ENCODE assay signal across 8 cellular contexts in the genomic region with DNA sequence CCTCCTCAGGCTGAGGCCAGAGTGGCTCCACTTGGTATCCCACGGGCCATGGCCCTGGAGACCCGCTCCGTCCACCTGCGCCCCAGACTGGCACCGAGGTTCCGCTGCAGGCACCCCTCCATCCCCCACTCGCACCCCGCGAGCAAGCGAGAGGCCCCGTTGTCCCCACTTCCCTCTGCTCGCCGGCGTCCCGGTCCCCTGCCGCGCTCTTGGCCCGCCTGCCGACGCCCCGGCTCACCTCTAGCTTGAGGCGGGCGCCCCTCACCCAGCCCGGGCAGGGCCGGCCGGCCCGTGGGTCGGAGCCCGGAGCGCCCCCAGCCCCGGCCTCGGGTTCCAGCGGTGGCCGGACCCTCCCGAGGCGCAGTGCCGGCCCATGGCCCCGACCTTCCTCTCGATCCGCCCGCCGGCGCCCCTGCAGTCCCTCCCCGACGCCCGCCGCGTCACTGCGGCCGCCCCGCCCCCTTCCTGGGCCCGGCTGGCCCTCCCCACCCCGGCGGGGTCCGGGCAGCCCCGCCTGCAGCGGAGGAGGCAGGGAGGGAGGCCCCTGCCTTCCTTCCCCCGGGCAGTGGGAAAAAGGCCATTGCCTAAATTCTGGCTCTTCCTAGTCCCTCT. TPM values are rescaled to one million over a fixed set of nuclear protein-coding genes. Genes with fewer than 3 reads are reported as not detected.
DNase-seq lines count a peak whose midpoint lies in the region; ATAC-seq, FAIRE-seq and TF ChIP-seq lines count a peak whose summit lies in the region.

TSS of gene PITPNM1 (minus strand) at position 414 of the 612 bp plus-strand sequence. CDS start 1,183 bp downstream, outside the sequence.

- no peak for FAIRE-seq in HTR-8/SVneo (lab: Jason Lieb, UNC)

- TF ChIP-seq CTCF in DND-41 (IDR thresholded peaks at IDR 0.05; ENCODE audit: borderline replicate concordance, extremely low read depth, low read length, poor library complexity, severe bottlenecking) (no peak), right atrium auricular region (IDR thresholded peaks at IDR 0.05) (no peak)

- H3K4me2 ChIP-seq in DND-41 (ENCODE audit: insufficient read depth, low read length): peak within 1 kb of the TSS; percentile 95

- H3K4me3 ChIP-seq in DND-41 (ENCODE audit: low read depth in 1 of 2, low read length in 2 of 2): peak within 1 kb of the TSS; percentile 42 to 85
- peak within 1 kb of the TSS; percentile 74 to 77 for H3K4me3 ChIP-seq in right atrium auricular region
- peak within 1 kb of the TSS; percentile 85 for H3K4me3 ChIP-seq in rectal smooth muscle tissue (ENCODE audit: low read length)

- H4K20me1 ChIP-seq in DND-41 (ENCODE audit: insufficient read depth, low read length): peaks cover 40% of the 10 kb centered on the region

- peaks cover 51% of the 10 kb centered on the region for H3K79me2 ChIP-seq in DND-41 (ENCODE audit: insufficient read depth, low read length)

- H3K9ac ChIP-seq in DND-41 (ENCODE audit: low read depth, low read length) (peak within 1 kb of the TSS; percentile 79), rectal smooth muscle tissue (ENCODE audit: low read length) (peak within 1 kb of the TSS; percentile 54)

- peak; percentile 21 for ATAC-seq in DND-41 (ENCODE audit: insufficient read depth, low read depth)
- ATAC-seq in HG03025 (IDR thresholded peaks at IDR 0.05; ENCODE audit: low FRiP score, unreplicated experiment): no peak
- ATAC-seq in HG03135 (IDR thresholded peaks at IDR 0.05; ENCODE audit: unreplicated experiment): no peak

- H3K4me1 ChIP-seq in DND-41 (ENCODE audit: insufficient read depth, low read length) (peaks cover 47% of the 10 kb centered on the region), right atrium auricular region (peaks cover 0 to 54% of the 10 kb centered on the region in 2 donors), rectal smooth muscle tissue (ENCODE audit: control insufficient read depth, insufficient read depth, low read length) (peaks cover 9% of the 10 kb centered on the region)

- DNase-seq in DND-41 (peak; percentile 77), HTR-8/SVneo (ENCODE audit: insufficient read length, low spot score) (peak; percentile 88), SW480 (ENCODE audit: low spot score) (peak; percentile 33), right atrium auricular region (ENCODE audit: low spot score) (peak; percentile 70)

- H2AFZ ChIP-seq in DND-41 (ENCODE audit: low read depth, low read length): peak within 1 kb of the TSS; percentile 61; the same call in 1 of the 2 replicates

- H3K9me3 ChIP-seq in DND-41 (ENCODE audit: insufficient read depth, low read length, severe bottlenecking) (no peaks in the 10 kb centered on the region), right atrium auricular region (no peaks in the 10 kb centered on the region)

- H3K36me3 ChIP-seq in DND-41 (ENCODE audit: insufficient read depth, low read length): peaks cover 44% of the 10 kb centered on the region
- H3K36me3 ChIP-seq in right atrium auricular region: peaks cover 23% of the 10 kb centered on the region
- no peaks in the 10 kb centered on the region for H3K36me3 ChIP-seq in rectal smooth muscle tissue (ENCODE audit: control insufficient read depth, insufficient read depth, low read length)

- H3K27ac ChIP-seq in DND-41 (ENCODE audit: low read length) (peak within 1 kb of the TSS; percentile 69), angular gyrus (ENCODE audit: low read depth, low read length) (peak within 1 kb of the TSS; percentile 88), right atrium auricular region (peak within 1 kb of the TSS; percentile 99), rectal smooth muscle tissue (ENCODE audit: low read depth, low read length) (peak within 1 kb of the TSS; percentile 67)

- no peaks in the 10 kb centered on the region for H3K27me3 ChIP-seq in DND-41 (ENCODE audit: insufficient read depth, low read length, poor library complexity)
- H3K27me3 ChIP-seq in right atrium auricular region: no peaks in the 10 kb centered on the region
- peaks cover 5% of the 10 kb centered on the region for H3K27me3 ChIP-seq in rectal smooth muscle tissue (ENCODE audit: control insufficient read depth, insufficient read depth, low read length)

RNA-seq across cellular contexts. Expression of gene PITPNM1, which starts in this region (rescaled TPM):
- total RNA-seq in right atrium auricular region: 10 to 100 TPM; 10.7 to 30.7 TPM

Comparison
In these comparisons a context has a peak if more than half of its experiments do, and no peak if none do; other contexts are left out.
1. DNase-seq: peak in every context shown above with its lines; median percentile 88 in HTR-8/SVneo; 77 in DND-41; 70 in right atrium auricular region; 33 in SW480.